In the genomic region with DNA sequence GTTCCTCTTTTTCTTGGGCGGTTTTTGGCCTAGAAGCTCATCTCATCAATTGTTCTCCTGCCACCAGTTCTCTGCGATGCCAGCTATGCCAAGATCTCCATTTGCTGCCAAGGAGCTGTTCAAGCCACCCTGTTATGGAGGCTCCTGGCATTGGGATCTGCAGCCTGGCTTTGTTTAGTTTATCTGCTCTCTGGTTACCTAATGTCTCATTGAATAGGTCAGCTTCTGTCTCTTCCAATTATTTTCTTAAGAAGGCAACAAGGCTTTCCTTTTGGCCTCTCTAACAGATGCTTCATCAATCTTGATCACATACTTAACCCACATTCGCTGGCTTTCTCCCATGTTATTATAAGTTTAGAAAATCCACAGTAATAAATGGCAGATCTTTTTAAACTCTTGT, we compare ENCODE assay signal across 19 cellular contexts. TPM values are rescaled to one million over a fixed set of nuclear protein-coding genes. Genes with fewer than 3 reads are reported as not detected.
DNase-seq lines count a peak whose midpoint lies in the region; ATAC-seq and TF ChIP-seq lines count a peak whose summit lies in the region.
"Had no signal": no experiment of that assay in that cellular context is flagged by ENCODE, and none has a peak within 500 bp of the region (broad histone marks: within the 10 kb centered on the region; RNA-seq: fewer than 3 reads in every experiment).

No MANE protein-coding gene starts in this region.

- intact Hi-C loops in heart right ventricle (cut with DNase I) = no loop called here
- intact Hi-C loops in Right ventricle myocardium inferior (cut with DNase I) = no loop called here
- intact Hi-C loops in esophagus muscularis mucosa (cut with DNase I) = no loop called here
- intact Hi-C loops in vagina (cut with DNase I) = no loop called here
- intact Hi-C loops in CD4-positive, alpha-beta T cell (cut with DNase I, micrococcal nuclease) = no loop called here

- ATAC-seq in heart right ventricle (peak in 5 of 8 donors; percentile 32 to 64 (median 47)), Right ventricle myocardium inferior (no peak), GM19395 (IDR thresholded peaks at IDR 0.05; ENCODE audit: unreplicated experiment) (no peak)
- ATAC-seq in CD4-positive, alpha-beta T cell (ENCODE audit: poor library complexity) = no peak
- ATAC-seq: K562 had no signal

- H3K27ac ChIP-seq in heart right ventricle = no peak overlapping the region
- peak overlapping the region; percentile 57 to 64 (median 60) for H3K27ac ChIP-seq in esophagus muscularis mucosa (replicated peaks in 1 of 4)
- peak overlapping the region; percentile 78 for H3K27ac ChIP-seq in vagina
- H3K27ac ChIP-seq in CD4-positive, alpha-beta T cell (ENCODE audit: low read depth, low read length) = no peak overlapping the region
- H3K27ac ChIP-seq: BLaER1 had no signal

- peak in 1 of 2 donors; percentile 15 for DNase-seq in heart right ventricle
- no peak for DNase-seq in Right ventricle myocardium inferior (ENCODE audit: missing footprints)
- DNase-seq in esophagus muscularis mucosa (ENCODE audit: extremely low spot score) = no peak
- peak; percentile 55 for DNase-seq in mesenteric fat pad (ENCODE audit: low spot score)
- no peak for DNase-seq in vagina (ENCODE audit: extremely low spot score in 2 of 2)
- no peak for DNase-seq in 8988T
- DNase-seq in CD4-positive, alpha-beta T cell = no peak
- DNase-seq: CD8-positive, alpha-beta memory T cell; DMS53; EL; H9; NCI-H1694 treated with DMSO at 0.1 percent for 48 hours; NCI-H510A; NCI-H774; SHP77 treated with DMSO at 0.1 percent for 48 hours; SK-N-SH had no signal

- no peak overlapping the region for H3K4me3 Mint-ChIP-seq in CD4-positive, alpha-beta T cell
- H3K4me3 Mint-ChIP-seq: CD8-positive, alpha-beta memory T cell; H9 had no signal

- H3K36me3 ChIP-seq in heart right ventricle (no peaks in the 10 kb centered on the region), esophagus muscularis mucosa (no peaks in the 10 kb centered on the region), vagina (no peaks in the 10 kb centered on the region)
- H3K36me3 ChIP-seq: BLaER1 had no signal

- no peak overlapping the region for H3K27ac Mint-ChIP-seq in CD4-positive, alpha-beta T cell
- H3K27ac Mint-ChIP-seq: CD8-positive, alpha-beta memory T cell had no signal

- H3K4me1 Mint-ChIP-seq in CD4-positive, alpha-beta T cell (ENCODE audit: low read depth) = no peaks in the 10 kb centered on the region
- H3K4me1 Mint-ChIP-seq: CD8-positive, alpha-beta memory T cell had no signal

- 63 to 74% methylated on average over 3 of the region's 3 CpGs for WGBS in heart right ventricle, 2 donors
- WGBS in esophagus muscularis mucosa = 50% methylated on average over 3 of the region's 3 CpGs

- no peak for TF ChIP-seq CTCF in heart right ventricle (IDR thresholded peaks at IDR 0.05)
- TF ChIP-seq CTCF in esophagus muscularis mucosa (IDR thresholded peaks at IDR 0.05) = no peak
- no peak for TF ChIP-seq CTCF in vagina (IDR thresholded peaks at IDR 0.05)
- TF ChIP-seq CTCF in CD4-positive, alpha-beta T cell (IDR thresholded peaks at IDR 0.05) = no peak

- no peaks in the 10 kb centered on the region for H3K9me3 ChIP-seq in heart right ventricle
- H3K9me3 ChIP-seq in esophagus muscularis mucosa = no peaks in the 10 kb centered on the region
- H3K9me3 ChIP-seq in vagina = no peaks in the 10 kb centered on the region
- no peaks in the 10 kb centered on the region for H3K9me3 ChIP-seq in CD4-positive, alpha-beta T cell (ENCODE audit: control insufficient read depth, low read length)
- H3K9me3 ChIP-seq: SK-N-SH had no signal

- H3K27me3 ChIP-seq in heart right ventricle (no peaks in the 10 kb centered on the region), esophagus muscularis mucosa (no peaks in the 10 kb centered on the region), vagina (no peaks in the 10 kb centered on the region)
- H3K27me3 ChIP-seq in CD4-positive, alpha-beta T cell (ENCODE audit: control insufficient read depth, insufficient read depth, low read length) = peaks cover 3% of the 10 kb centered on the region
- H3K27me3 ChIP-seq: BLaER1 had no signal

- H3K4me1 ChIP-seq in heart right ventricle (peaks cover 0 to 5% (median 0%) of the 10 kb centered on the region in 9 donors), esophagus muscularis mucosa (peaks cover 0 to 14% (median 10%) of the 10 kb centered on the region in 4 donors), vagina (peaks cover 8% of the 10 kb centered on the region)
- H3K4me1 ChIP-seq: BLaER1 had no signal

- peaks cover 10% of the 10 kb centered on the region for H3K27me3 Mint-ChIP-seq in CD4-positive, alpha-beta T cell

- CTCF ChIA-PET in CD4-positive, alpha-beta T cell (lab: Charles Lee) = no interaction called here

- no peaks in the 10 kb centered on the region for H3K36me3 Mint-ChIP-seq in CD4-positive, alpha-beta T cell (ENCODE audit: low read depth)
- H3K36me3 Mint-ChIP-seq: CD8-positive, alpha-beta memory T cell had no signal

- H3K9me3 Mint-ChIP-seq in CD4-positive, alpha-beta T cell = no peaks in the 10 kb centered on the region
- H3K9me3 Mint-ChIP-seq: CD8-positive, alpha-beta memory T cell had no signal

- POLR2A ChIA-PET in CD4-positive, alpha-beta T cell (lab: Charles Lee) = no interaction called here

- TF ChIP-seq POLR2A in esophagus muscularis mucosa (IDR thresholded peaks at IDR 0.05; ENCODE audit: low read depth) (no peak), vagina (IDR thresholded peaks at IDR 0.05) (no peak)

- H3K4me3 ChIP-seq in heart right ventricle (no peak overlapping the region), esophagus muscularis mucosa (no peak overlapping the region), vagina (no peak overlapping the region)
- H3K4me3 ChIP-seq: BLaER1, K562 had no signal

- no peak for TF ChIP-seq EP300 in esophagus muscularis mucosa (IDR thresholded peaks at IDR 0.05)

RNA-seq across cellular contexts. Expression of a gene that starts 20.6 kb away (rescaled TPM):
- total RNA-seq in heart right ventricle (1 to 10 TPM; 1.0 to 5.3 (median 3.7) TPM), Right ventricle myocardium inferior (2.3 TPM), esophagus muscularis mucosa (10 to 100 TPM in 2 of 4 donors, 1 to 10 TPM in 2; 7.8 to 18.6 (median 12.0) TPM), mesenteric fat pad (7.5 TPM), vagina (16.7 TPM)
- 1 to 10 TPM; 2.1 to 2.3 TPM for polyA plus RNA-seq in heart right ventricle
- 1 to 10 TPM; 1.1 to 1.3 TPM for total RNA-seq in CD4-positive, alpha-beta T cell
- polyA plus RNA-seq: CD8-positive, alpha-beta memory T cell; K562 had no signal

Comparison
In these comparisons a context has a peak if more than half of its experiments do, and no peak if none do; other contexts are left out.
1. ATAC-seq: peak in heart right ventricle (5 of 8); none in Right ventricle myocardium inferior (single experiment), GM19395 (single experiment) and CD4-positive, alpha-beta T cell (single experiment).
2. H3K27ac ChIP-seq: peak in esophagus muscularis mucosa (4 of 4) and vagina (single experiment); none in heart right ventricle (0 of 10) and CD4-positive, alpha-beta T cell (single experiment).